21 cellular contexts compared by ENCODE assay signal in the genomic region with DNA sequence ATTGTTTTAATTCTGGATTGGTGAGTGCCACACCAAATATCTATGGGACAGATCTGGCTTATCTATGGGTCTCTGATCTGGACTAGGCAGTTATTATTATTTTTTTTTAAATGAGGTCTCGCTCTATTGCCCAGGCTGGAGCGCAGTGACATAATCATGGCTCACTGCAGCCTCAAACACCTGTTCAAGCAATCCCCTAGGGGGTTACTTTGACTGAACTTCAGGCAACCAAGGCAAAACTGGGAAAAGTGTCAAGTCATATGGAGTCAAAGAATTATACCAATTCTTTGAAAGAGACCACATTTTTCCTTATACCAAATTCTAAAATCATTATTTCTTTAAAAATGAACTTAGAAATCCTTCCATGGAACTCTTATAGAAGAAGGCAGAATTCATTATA.
DNase-seq lines count a peak whose midpoint lies in the region; ATAC-seq and TF ChIP-seq lines count a peak whose summit lies in the region.
"Had no signal": no experiment of that assay in that cellular context is flagged by ENCODE, and none has a peak within 500 bp of the region (broad histone marks: within the 10 kb centered on the region; RNA-seq: fewer than 3 reads in every experiment).

No MANE protein-coding gene starts in this region.

- H3K4me3 ChIP-seq in skeletal muscle tissue (ENCODE audit: low read length in 3 of 3) = no peak overlapping the region
- H3K4me3 ChIP-seq: cardiac muscle cell, tibial artery had no signal

- DNase-seq in DMS53 (lab: John Stamatoyannopoulos, UW) (peak; percentile 63), DMS53 treated with DMSO at 0.1 percent for 48 hours (lab: John Stamatoyannopoulos, UW; ENCODE audit: unreplicated experiment) (no peak), NCI-H345 (lab: John Stamatoyannopoulos, UW) (peak; percentile 78), hepatic stellate cell (ENCODE audit: low spot score) (no peak)
- no peak for DNase-seq in activated naive CD4-positive, alpha-beta T cell treated with anti-CD3 and anti-CD28 coated beads, Interleukin-2, amount 50 U/mL, for 72 hours (ENCODE audit: low spot score in 2 of 2)
- DNase-seq: activated CD4-positive, alpha-beta T cell treated with anti-CD3 and anti-CD28 coated beads for 1 hour; activated naive CD4-positive, alpha-beta T cell treated with anti-CD3 and anti-CD28 coated beads, Interleukin-2, amount 10 ng/mL, durations not matched to agents 7 days and 5 days; activated T-cell treated with anti-CD3 and anti-CD28 coated beads, Interleukin-2, amount 50 U/mL, for 48 hours; CD8-positive, alpha-beta T cell; glutamatergic neuron; mesendoderm; naive thymus-derived CD8-positive, alpha-beta T cell; OCI-M1; tibial artery had no signal

- peak overlapping the region in 2 of 3 donors; percentile 54 to 57 for H3K9ac ChIP-seq in skeletal muscle tissue (ENCODE audit: low read depth in 1 of 3, low read length in 3 of 3)

- H3K9me3 ChIP-seq in skeletal muscle tissue (ENCODE audit: control insufficient read depth in 3 of 3, low read length in 3 of 3) = no peaks in the 10 kb centered on the region
- H3K9me3 ChIP-seq: tibial artery had no signal

- H3K36me3 Mint-ChIP-seq in activated naive CD4-positive, alpha-beta T cell treated with anti-CD3 and anti-CD28 coated beads, Interleukin-2, amount 50 U/mL, for 72 hours = no peaks in the 10 kb centered on the region
- H3K36me3 Mint-ChIP-seq: activated naive CD4-positive, alpha-beta T cell treated with anti-CD3 and anti-CD28 coated beads, Interleukin-2, amount 10 ng/mL, durations not matched to agents 7 days and 5 days; CD8-positive, alpha-beta T cell; naive thymus-derived CD8-positive, alpha-beta T cell had no signal

- no peaks in the 10 kb centered on the region for H3K36me3 ChIP-seq in skeletal muscle tissue (ENCODE audit: control insufficient read depth in 3 of 3, insufficient read depth in 3 of 3, low read length in 3 of 3)
- H3K36me3 ChIP-seq: cardiac muscle cell, tibial artery had no signal

- ATAC-seq in HG02642 (IDR thresholded peaks at IDR 0.05; ENCODE audit: poor library complexity, unreplicated experiment) = no peak
- ATAC-seq in activated naive CD4-positive, alpha-beta T cell treated with anti-CD3 and anti-CD28 coated beads, Interleukin-2, amount 50 U/mL, for 72 hours = no peak
- ATAC-seq: CD8-positive, alpha-beta T cell; naive thymus-derived CD8-positive, alpha-beta T cell; Right ventricle myocardium inferior had no signal

- H3K27ac ChIP-seq in VCaP (peak overlapping the region; percentile 42; the same call in 1 of the 2 replicates), skeletal muscle tissue (ENCODE audit: low read depth, low read length) (peak overlapping the region; percentile 93)
- H3K27ac ChIP-seq: 22Rv1, cardiac muscle cell, tibial artery had no signal

- no peaks in the 10 kb centered on the region for H3K9me3 Mint-ChIP-seq in activated naive CD4-positive, alpha-beta T cell treated with anti-CD3 and anti-CD28 coated beads, Interleukin-2, amount 50 U/mL, for 72 hours
- H3K9me3 Mint-ChIP-seq: activated naive CD4-positive, alpha-beta T cell treated with anti-CD3 and anti-CD28 coated beads, Interleukin-2, amount 10 ng/mL, durations not matched to agents 7 days and 5 days; CD8-positive, alpha-beta T cell; naive thymus-derived CD8-positive, alpha-beta T cell; stimulated activated naive CD8-positive, alpha-beta T cell treated with anti-CD3 and anti-CD28 coated beads, Interleukin-15, Interleukin-2, amounts not matched to agents 100 ng/mL and 50 ng/mL, for 24 hours had no signal

- H3K27me3 ChIP-seq in skeletal muscle tissue (ENCODE audit: control insufficient read depth in 3 of 3, insufficient read depth in 3 of 3, low read length in 3 of 3) = no peaks in the 10 kb centered on the region
- H3K27me3 ChIP-seq: cardiac muscle cell, tibial artery had no signal

- TF ChIP-seq CTCF in VCaP (conservative IDR thresholded peaks at IDR 0.05) = no peak

- H3K4me1 ChIP-seq in skeletal muscle tissue (ENCODE audit: control insufficient read depth in 3 of 3, insufficient read depth in 3 of 3, low read length in 3 of 3) = peaks cover 38 to 63% (median 49%) of the 10 kb centered on the region in 3 donors
- H3K4me1 ChIP-seq: tibial artery had no signal

- no peak overlapping the region for H3K27ac Mint-ChIP-seq in activated naive CD4-positive, alpha-beta T cell treated with anti-CD3 and anti-CD28 coated beads, Interleukin-2, amount 50 U/mL, for 72 hours
- H3K27ac Mint-ChIP-seq: activated naive CD4-positive, alpha-beta T cell treated with anti-CD3 and anti-CD28 coated beads, Interleukin-2, amount 10 ng/mL, durations not matched to agents 7 days and 5 days; CD8-positive, alpha-beta T cell; naive thymus-derived CD8-positive, alpha-beta T cell; stimulated activated naive CD8-positive, alpha-beta T cell treated with anti-CD3 and anti-CD28 coated beads, Interleukin-15, Interleukin-2, amounts not matched to agents 100 ng/mL and 50 ng/mL, for 24 hours had no signal

Comparison
In these comparisons a context has a peak if more than half of its experiments do, and no peak if none do; other contexts are left out.
1. DNase-seq: peak in DMS53 (single experiment) and NCI-H345 (single experiment); none in DMS53 treated with DMSO at 0.1 percent for 48 hours (single experiment), hepatic stellate cell (single experiment) and activated naive CD4-positive, alpha-beta T cell treated with anti-CD3 and anti-CD28 coated beads, Interleukin-2, amount 50 U/mL, for 72 hours (0 of 2).